Comparison of ENCODE assay signal across 30 cellular contexts in genomic region chr13:36750946-36751345, GRCh38.
"Had no signal": no experiment of that assay in that cellular context is flagged by ENCODE, and none has a peak within 500 bp of the region (broad histone marks: within the 10 kb centered on the region; RNA-seq: fewer than 3 reads in every experiment).

No MANE protein-coding gene starts in this region.

- H3K9me3 ChIP-seq: adrenal gland, ascending aorta, body of pancreas, breast epithelium had no signal

- H3K4me1 ChIP-seq: adrenal gland, ascending aorta, body of pancreas, breast epithelium had no signal

- H3K36me3 ChIP-seq: adrenal gland, ascending aorta, brain microvascular endothelial cell, breast epithelium, cardiac muscle cell had no signal

- H3K27me3 ChIP-seq: adrenal gland, ascending aorta, body of pancreas, brain microvascular endothelial cell, breast epithelium, cardiac muscle cell had no signal

- DNase-seq: activated effector memory CD4-positive, alpha-beta T cell treated with anti-CD3 and anti-CD28 coated beads, Interleukin-2, amount 50 U/mL, for 16 hours; activated effector memory CD4-positive, alpha-beta T cell treated with Interleukin-2 at 50 U/mL for 16 hours; activated gamma-delta T cell; activated gamma-delta T cell treated with Interleukin-2 at 50 U/mL for 16 hours; activated naive CD4-positive, alpha-beta T cell; activated naive CD4-positive, alpha-beta T cell treated with anti-CD3 and anti-CD28 coated beads for 36 hours; activated naive CD4-positive, alpha-beta T cell treated with anti-CD3 and anti-CD28 coated beads, Interleukin-2, amount 10 ng/mL, durations not matched to agents 7 days and 5 days; activated naive CD4-positive, alpha-beta T cell treated with anti-CD3 and anti-CD28 coated beads, Interleukin-2, amount 50 U/mL, for 16 hours; activated naive CD4-positive, alpha-beta T cell treated with Interleukin-2 at 50 U/mL for 16 hours; activated naive CD8-positive, alpha-beta T cell treated with anti-CD3 and anti-CD28 coated beads for 36 hours; activated naive CD8-positive, alpha-beta T cell treated with anti-CD3 and anti-CD28 coated beads, Interleukin-2, amount 10 ng/mL, durations not matched to agents 7 days and 5 days; activated naive CD8-positive, alpha-beta T cell treated with anti-CD3 and anti-CD28 coated beads, Interleukin-2, amount 50 U/mL, for 24 hours; activated T-cell treated with anti-CD3 and anti-CD28 coated beads, Interleukin-2, amount 50 U/mL, for 1 hour; activated T-cell treated with anti-CD3 and anti-CD28 coated beads, Interleukin-2, amount 50 U/mL, for 24 hours; activated T-cell treated with anti-CD3 and anti-CD28 coated beads, Interleukin-2, amount 50 U/mL, for 4 hours; activated T-cell treated with anti-CD3 and anti-CD28 coated beads, Interleukin-2, amount 50 U/mL, for 48 hours; activated T-cell treated with anti-CD3 and anti-CD28 coated beads, Interleukin-2, amount 50 U/mL, for 72 hours; adrenal gland; amniotic stem cell; amygdala; anterior cingulate cortex; aorta; body of pancreas; caudate nucleus; central memory CD4-positive, alpha-beta T cell; cerebellar nuclear complex had no signal

- H3K27ac ChIP-seq: adrenal gland, ascending aorta, body of pancreas, breast epithelium, cardiac muscle cell had no signal

- H3K4me3 ChIP-seq: adrenal gland, ascending aorta, body of pancreas, breast epithelium, cardiac muscle cell had no signal
